ENCODE assay signal across 11 cellular contexts in the genomic region with DNA sequence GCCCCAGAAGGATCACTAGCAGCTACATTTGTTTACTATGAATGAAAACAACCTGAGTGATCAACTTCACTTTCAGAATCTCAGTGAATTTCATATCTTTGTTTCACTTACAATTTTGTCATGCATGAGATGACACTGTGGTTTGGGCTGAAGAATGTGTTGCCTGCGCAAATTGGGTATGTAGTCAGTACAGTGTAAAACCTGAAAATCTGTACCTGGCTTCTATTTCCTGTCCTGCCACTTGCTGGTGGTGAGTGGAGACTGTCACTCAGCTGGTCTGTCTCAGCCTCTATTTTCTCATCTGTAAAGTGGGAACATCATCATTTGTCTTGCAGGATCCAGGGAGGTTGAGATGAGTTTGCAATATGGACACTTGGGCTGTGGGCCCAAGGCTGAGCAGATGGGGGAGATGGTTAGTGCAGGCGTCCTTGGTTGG.
DNase-seq lines count a peak whose midpoint lies in the region; ATAC-seq, FAIRE-seq and TF ChIP-seq lines count a peak whose summit lies in the region.
"Had no signal": no experiment of that assay in that cellular context is flagged by ENCODE, and none has a peak within 500 bp of the region (broad histone marks: within the 10 kb centered on the region; RNA-seq: fewer than 3 reads in every experiment).

No MANE protein-coding gene starts in this region.

- SMC1A ChIA-PET in GM12878 (lab: Charles Lee; ENCODE audit: uncharacterized antibody, unreplicated experiment), result interaction anchor here (0.7 to 6.0 kb wide), 22 partner anchors 10 to 333 kb away, joined by 3 to 54 read pairs (median 4); no protein-coding TSS in a partner anchor

- CTCF ChIA-PET in GM12878 (lab: Yijun Ruan, JAX), result interaction anchor here (0.8 to 6.1 kb wide), 8 partner anchors 10 to 144 kb away, joined by 3 to 86 read pairs (median 4); no protein-coding TSS in a partner anchor
- CTCF ChIA-PET in activated CD4-positive, alpha-beta memory T cell treated with anti-CD3 and anti-CD28 coated beads, Interleukin-2, amount 10 ng/mL, durations not matched to agents 7 days and 5 days (lab: Charles Lee), result interaction anchor here (0.9 to 1.2 kb wide), 2 partner anchors 10 to 146 kb away, joined by 3 read pairs; no protein-coding TSS in a partner anchor

- H3K36me3 Mint-ChIP-seq in activated CD4-positive, alpha-beta memory T cell treated with anti-CD3 and anti-CD28 coated beads, Interleukin-2, amount 10 ng/mL, durations not matched to agents 7 days and 5 days (ENCODE audit: low read depth), result peaks cover 9% of the 10 kb centered on the region

- no peaks in the 10 kb centered on the region for H3K27me3 ChIP-seq in GM12878 (replicated peaks in 1 of 2; ENCODE audit: control insufficient read depth in 2 of 2, insufficient read depth in 2 of 2, low read length in 1 of 2)

- peaks cover 5% of the 10 kb centered on the region for H3K9me3 Mint-ChIP-seq in activated CD4-positive, alpha-beta memory T cell treated with anti-CD3 and anti-CD28 coated beads, Interleukin-2, amount 10 ng/mL, durations not matched to agents 7 days and 5 days

- H3K79me2 ChIP-seq in GM12878 (ENCODE audit: control insufficient read depth, insufficient read depth, low read length), result peaks cover 5% of the 10 kb centered on the region; the same call in 1 of the 2 replicates

- H3K9me3 ChIP-seq in GM12878 (replicated peaks; ENCODE audit: control insufficient read depth, insufficient read depth, low read length), result no peaks in the 10 kb centered on the region; the same call in 2 of the 3 replicates

- TF ChIP-seq EP300 in GM12878 (IDR thresholded peaks at IDR 0.05; ENCODE audit: borderline replicate concordance in 1 of 2, control insufficient read depth in 1 of 2, low read depth in 2 of 2, low read length in 2 of 2), result peak; percentile 77 to 92; a peak in 3 of 4 replicates

- H3K4me1 Mint-ChIP-seq in activated CD4-positive, alpha-beta memory T cell treated with anti-CD3 and anti-CD28 coated beads, Interleukin-2, amount 10 ng/mL, durations not matched to agents 7 days and 5 days, result peaks cover 52% of the 10 kb centered on the region

- H3K4me3 Mint-ChIP-seq in activated CD4-positive, alpha-beta memory T cell treated with anti-CD3 and anti-CD28 coated beads, Interleukin-2, amount 10 ng/mL, durations not matched to agents 7 days and 5 days, result no peak overlapping the region

- WGBS in GM12878 (ENCODE audit: insufficient coverage, insufficient replicate concordance, low lambda C conversion rate, missing lambda C conversion rate), result 0% methylated on average over 2 of the region's 2 CpGs

- no peak overlapping the region for H3K9ac ChIP-seq in GM12878 (ENCODE audit: control insufficient read depth, insufficient read depth, low read length)

- H2AFZ ChIP-seq in GM12878 (ENCODE audit: control insufficient read depth, low read depth, low read length), result no peak overlapping the region

- no peak for TF ChIP-seq POLR2A in GM12878 (IDR thresholded peaks at IDR 0.05; ENCODE audit: low read depth, low read length)

- no peak; a peak in 1 of 6 replicates for TF ChIP-seq CTCF in GM12878 (IDR thresholded peaks at IDR 0.05 in 2 of 3, conservative IDR thresholded peaks at IDR 0.05 in 1 of 3; ENCODE audit: control insufficient read depth in 2 of 3, extremely low read depth in 1 of 3, insufficient read depth in 1 of 3, low read depth in 3 of 3, low read length in 3 of 3)

- no peak overlapping the region for H3K4me3 ChIP-seq in GM12878

- no peak overlapping the region for H3K27ac Mint-ChIP-seq in activated CD4-positive, alpha-beta memory T cell treated with anti-CD3 and anti-CD28 coated beads, Interleukin-2, amount 10 ng/mL, durations not matched to agents 7 days and 5 days

- peaks cover 14% of the 10 kb centered on the region for H4K20me1 ChIP-seq in GM12878 (ENCODE audit: control insufficient read depth, insufficient read depth)

- RAD21 ChIA-PET in GM12878 (lab: Charles Lee; ENCODE audit: unreplicated experiment), result interaction anchor here (0.9 to 3.6 kb wide), 11 partner anchors 38 to 146 kb away, joined by 3 to 26 read pairs (median 4); partner anchors contain the start of gene WDFY4

- H3K4me2 ChIP-seq in GM12878 (ENCODE audit: control insufficient read depth, insufficient read depth), result peak overlapping the region; percentile 61

- H3K27me3 Mint-ChIP-seq in activated CD4-positive, alpha-beta memory T cell treated with anti-CD3 and anti-CD28 coated beads, Interleukin-2, amount 10 ng/mL, durations not matched to agents 7 days and 5 days, result peaks cover 7% of the 10 kb centered on the region

- no peak for TF ChIP-seq RAD21 in GM12878 (IDR thresholded peaks at IDR 0.05; ENCODE audit: insufficient read depth, low read depth, low read length)

- no TSS peak for BruUV-seq in GM12878 (replicated peaks; lab: Mats Ljungman, UMichigan)

- H3K27ac ChIP-seq in GM12878 (ENCODE audit: control insufficient read depth, insufficient read depth), result peak overlapping the region; percentile 43

- in situ Hi-C loops in GM12878 (cut with MboI), result loop anchor here (5.0 kb wide), 1 partner anchor 145 kb away; no protein-coding TSS in a partner anchor

- peaks cover 25 to 30% of the 10 kb centered on the region in 2 experiments for H3K36me3 ChIP-seq in GM12878 (ENCODE audit: control insufficient read depth in 2 of 2, insufficient read depth in 2 of 2, low read length in 1 of 2)

- POLR2A ChIA-PET in GM12878 (lab: Charles Lee), result interaction anchor here (1.2 to 1.4 kb wide), 3 partner anchors 42 to 134 kb away, joined by 3 to 9 read pairs (median 4); partner anchors contain the start of gene WDFY4
- POLR2A ChIA-PET in activated CD4-positive, alpha-beta memory T cell treated with anti-CD3 and anti-CD28 coated beads, Interleukin-2, amount 10 ng/mL, durations not matched to agents 7 days and 5 days (lab: Charles Lee), result interaction anchor here (1.2 kb wide), 1 partner anchor 10 kb away, joined by 4 read pairs; no protein-coding TSS in a partner anchor

- ATAC-seq in GM18508 (IDR thresholded peaks at IDR 0.05; ENCODE audit: insufficient read depth, unreplicated experiment) (peak; percentile 85), GM19468 (IDR thresholded peaks at IDR 0.05; ENCODE audit: extremely low read depth, unreplicated experiment) (peak; percentile 84), HG03095 (IDR thresholded peaks at IDR 0.05; ENCODE audit: unreplicated experiment) (peak; percentile 91), GM12878 (peak; percentile 94)
- ATAC-seq: left colon had no signal

- peak; percentile 91 for FAIRE-seq in GM12878 (lab: Jason Lieb, UNC)
- FAIRE-seq: endometrium had no signal

- DNase-seq in GM12878 (ENCODE audit: low read depth, low spot score) (peak; percentile 95), NCI-H2107 (lab: John Stamatoyannopoulos, UW) (no peak), HuH-7.5 (ENCODE audit: low spot score) (no peak), cardiac septum (ENCODE audit: low spot score) (no peak)
- DNase-seq in activated CD4-positive, alpha-beta memory T cell treated with anti-CD3 and anti-CD28 coated beads, Interleukin-2, amount 10 ng/mL, durations not matched to agents 7 days and 5 days, result no peak
- DNase-seq: left colon, SHP77 treated with DMSO at 0.1 percent for 48 hours had no signal

- intact Hi-C loops in GM12878 (cut with micrococcal nuclease; ENCODE audit: unreplicated experiment) (loop anchor here (2.0 to 5.0 kb wide), 2 partner anchors 130 to 144 kb away; no protein-coding TSS in a partner anchor), cardiac septum (cut with DNase I) (no loop called here)

- peaks cover 50% of the 10 kb centered on the region for H3K4me1 ChIP-seq in GM12878 (ENCODE audit: control insufficient read depth, insufficient read depth, low read length)

TF ChIP-seq in GM12878, 131 proteins besides CTCF, POLR2A, EP300 and RAD21 (continues in another document):
- TF ChIP-seq GATAD2B (conservative IDR thresholded peaks at IDR 0.05; ENCODE audit: low read depth) (peak; percentile 55; the same call in 1 of the 2 replicates), ZSCAN29 (IDR thresholded peaks at IDR 0.05) (0 out of 2 replicates have a peak, but pooled peaks have one; percentile 36), FOXM1 (IDR thresholded peaks at IDR 0.05; ENCODE audit: low read depth, low read length) (no peak), BHLHE40 (IDR thresholded peaks at IDR 0.05; ENCODE audit: borderline replicate concordance in 1 of 2, low read depth in 2 of 2, low read length in 1 of 2) (peak; percentile 92 to 93), ETV6 (conservative IDR thresholded peaks at IDR 0.05 in 1 of 2, IDR thresholded peaks at IDR 0.05 in 1 of 2; ENCODE audit: borderline replicate concordance in 1 of 2, low read depth in 1 of 2) (peak in 1 of 2 experiments; percentile 84; a peak in 2 of 4 replicates), POLR2AphosphoS2 (IDR thresholded peaks at IDR 0.05; ENCODE audit: low read depth, low read length) (no peak), SUPT20H (IDR thresholded peaks at IDR 0.05; ENCODE audit: borderline replicate concordance, control insufficient read depth, low read depth, low read length) (no peak), JUND (IDR thresholded peaks at IDR 0.05; ENCODE audit: low read depth, low read length) (no peak), EED (IDR thresholded peaks at IDR 0.05; ENCODE audit: low read depth) (0 out of 2 replicates have a peak, but pooled peaks have one; percentile 43), NR2C2 (IDR thresholded peaks at IDR 0.05; ENCODE audit: borderline replicate concordance, control insufficient read depth, insufficient read length, low read depth) (no peak), IKZF1 (conservative IDR thresholded peaks at IDR 0.05) (peak; percentile 67)
- TF ChIP-seq, protein P1, sequence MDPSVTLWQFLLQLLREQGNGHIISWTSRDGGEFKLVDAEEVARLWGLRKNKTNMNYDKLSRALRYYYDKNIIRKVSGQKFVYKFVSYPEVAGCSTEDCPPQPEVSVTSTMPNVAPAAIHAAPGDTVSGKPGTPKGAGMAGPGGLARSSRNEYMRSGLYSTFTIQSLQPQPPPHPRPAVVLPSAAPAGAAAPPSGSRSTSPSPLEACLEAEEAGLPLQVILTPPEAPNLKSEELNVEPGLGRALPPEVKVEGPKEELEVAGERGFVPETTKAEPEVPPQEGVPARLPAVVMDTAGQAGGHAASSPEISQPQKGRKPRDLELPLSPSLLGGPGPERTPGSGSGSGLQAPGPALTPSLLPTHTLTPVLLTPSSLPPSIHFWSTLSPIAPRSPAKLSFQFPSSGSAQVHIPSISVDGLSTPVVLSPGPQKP (IDR thresholded peaks at IDR 0.05; ENCODE audit: low read depth, low read length), result no peak
